In genomic region chr16:610513-611381, GRCh38 we compare ENCODE assay signal across 8 cellular contexts. TPM values are rescaled to one million over a fixed set of nuclear protein-coding genes. Genes with fewer than 3 reads are reported as not detected.
A peak's percentile ranks its signal among the peaks of the same experiment; 100 is the strongest.
DNase-seq lines count a peak whose midpoint lies in the region; ATAC-seq, FAIRE-seq and TF ChIP-seq lines count a peak whose summit lies in the region.

No MANE protein-coding gene starts in this region.

- H3K9me3 Mint-ChIP-seq in progenitor cell of endocrine pancreas (ENCODE audit: low read depth), result no peaks in the 10 kb centered on the region

- H3K4me3 ChIP-seq in foreskin fibroblast (ENCODE audit: low read depth in 1 of 2, low read length in 2 of 2), result no peak overlapping the region

- peaks cover 14% of the 10 kb centered on the region for H3K36me3 Mint-ChIP-seq in progenitor cell of endocrine pancreas (ENCODE audit: insufficient read depth)

- H3K27me3 Mint-ChIP-seq in progenitor cell of endocrine pancreas, result no peaks in the 10 kb centered on the region

- in situ Hi-C loops in KBM-7 (cut with MboI; ENCODE audit: low pct_unique_long_range_greater_than_20kb, low sequenced_read_pairs), result no loop called here

- H3K4me3 Mint-ChIP-seq in progenitor cell of endocrine pancreas (ENCODE audit: low read depth), result no peak overlapping the region

- DNase-seq in Ammon's horn (ENCODE audit: low spot score) (peak; percentile 76), KBM-7 (peak; percentile 29), foreskin fibroblast (no peak), progenitor cell of endocrine pancreas (ENCODE audit: low spot score, unreplicated experiment) (no peak), urothelium cell line (ENCODE audit: low spot score) (no peak)
- DNase-seq in activated T-cell treated with anti-CD3 and anti-CD28 coated beads, Interleukin-2, amount 50 U/mL, for 48 hours, result peak; percentile 72 to 80

- TF ChIP-seq CTCF in foreskin fibroblast (IDR thresholded peaks at IDR 0.05; ENCODE audit: low read depth, low read length), result peak; percentile 11
- peak; percentile 60 for TF ChIP-seq CTCF in progenitor cell of endocrine pancreas (IDR thresholded peaks at IDR 0.05; ENCODE audit: unreplicated experiment)

- no peak for FAIRE-seq in urothelium cell line (lab: Jason Lieb, UNC)

- ATAC-seq in GM19328 (IDR thresholded peaks at IDR 0.05; ENCODE audit: unreplicated experiment) (no peak), HG02588 (IDR thresholded peaks at IDR 0.05; ENCODE audit: unreplicated experiment) (no peak)

- H3K27ac Mint-ChIP-seq in progenitor cell of endocrine pancreas, result peak overlapping the region; percentile 89

- H3K4me1 Mint-ChIP-seq in progenitor cell of endocrine pancreas (ENCODE audit: low read depth), result peaks cover 4% of the 10 kb centered on the region

RNA-seq across cellular contexts. Expression of gene WFIKKN1, which starts 20.0 kb away (rescaled TPM):
- 37.2 and 42.8 TPM in 2 replicates for total RNA-seq in progenitor cell of endocrine pancreas

RNA-seq across cellular contexts. Expression of gene RAB40C, which starts 20.9 kb away (rescaled TPM):
- total RNA-seq in progenitor cell of endocrine pancreas, result 29.0 and 30.6 TPM in 2 replicates

RNA-seq across cellular contexts. Expression of gene METTL26, which starts 25.4 kb away (rescaled TPM):
- 59.3 and 64.0 TPM in 2 replicates for total RNA-seq in progenitor cell of endocrine pancreas

RNA-seq across cellular contexts. Expression of gene MCRIP2, which starts 30.9 kb away (rescaled TPM):
- total RNA-seq in progenitor cell of endocrine pancreas, result 26.3 and 31.4 TPM in 2 replicates

RNA-seq across cellular contexts. Expression of gene WDR90, which starts 38.4 kb away (rescaled TPM):
- total RNA-seq in progenitor cell of endocrine pancreas, result 109 and 117 TPM in 2 replicates

Comparison
In these comparisons a context has a peak if more than half of its experiments do, and no peak if none do; other contexts are left out.
1. DNase-seq: peak in Ammon's horn (single experiment), KBM-7 (single experiment) and activated T-cell treated with anti-CD3 and anti-CD28 coated beads, Interleukin-2, amount 50 U/mL, for 48 hours (2 of 2); none in foreskin fibroblast (0 of 2), progenitor cell of endocrine pancreas (single experiment) and urothelium cell line (single experiment).